In genomic region chr11:103031834-103032233, GRCh38 we compare ENCODE assay signal across 23 cellular contexts.
DNase-seq lines count a peak whose midpoint lies in the region; ATAC-seq and TF ChIP-seq lines count a peak whose summit lies in the region.
"Had no signal": no experiment of that assay in that cellular context is flagged by ENCODE, and none has a peak within 500 bp of the region (broad histone marks: within the 10 kb centered on the region; RNA-seq: fewer than 3 reads in every experiment).

No MANE protein-coding gene starts in this region.

- no peak for ATAC-seq in activated naive CD8-positive, alpha-beta T cell treated with anti-CD3 and anti-CD28 coated beads, Interleukin-2, amount 50 U/mL, for 24 hours
- no peak for ATAC-seq in GM18511 (IDR thresholded peaks at IDR 0.05; ENCODE audit: unreplicated experiment)
- ATAC-seq: CD8-positive, alpha-beta T cell; effector memory CD8-positive, alpha-beta T cell had no signal

- no peak overlapping the region for H3K4me3 ChIP-seq in GM23248
- no peak overlapping the region for H3K4me3 ChIP-seq in ovary
- H3K4me3 ChIP-seq: colonic mucosa, esophagus muscularis mucosa, sigmoid colon, stomach, tibial nerve had no signal

- peaks cover 3% of the 10 kb centered on the region for H3K9me3 Mint-ChIP-seq in activated naive CD8-positive, alpha-beta T cell treated with anti-CD3 and anti-CD28 coated beads, Interleukin-2, amount 50 U/mL, for 24 hours
- peaks cover 10% of the 10 kb centered on the region for H3K9me3 Mint-ChIP-seq in activated T-helper 2 cell treated with anti-CD3 and anti-CD28 coated beads, Interferon-gamma antibody, Interleukin-2, Interleukin-4, amounts not matched to agents 10 μg/mL and 5 μg/mL and 100 μg/mL, durations not matched to agents 14 hours and 24 hours and 36 hours
- H3K9me3 Mint-ChIP-seq: CD8-positive, alpha-beta T cell; effector memory CD8-positive, alpha-beta T cell had no signal

- H3K9me3 ChIP-seq in GM23248 (ENCODE audit: low read depth), result no peaks in the 10 kb centered on the region
- H3K9me3 ChIP-seq in ovary, result no peaks in the 10 kb centered on the region
- H3K9me3 ChIP-seq: colonic mucosa, esophagus muscularis mucosa, sigmoid colon, stomach, tibial nerve had no signal

- TF ChIP-seq POLR2A in ovary (IDR thresholded peaks at IDR 0.05), result no peak

- DNase-seq in AG20443 (ENCODE audit: low spot score) (peak; percentile 18), GM23248 (peak; percentile 13), hepatic stellate cell (ENCODE audit: low spot score) (peak; percentile 27), ovary (no peak)
- no peak for DNase-seq in activated naive CD8-positive, alpha-beta T cell treated with anti-CD3 and anti-CD28 coated beads, Interleukin-2, amount 50 U/mL, for 24 hours
- DNase-seq in activated T-helper 2 cell treated with anti-CD3 and anti-CD28 coated beads, Interferon-gamma antibody, Interleukin-2, Interleukin-4, amounts not matched to agents 10 μg/mL and 5 μg/mL and 100 μg/mL, durations not matched to agents 14 hours and 24 hours and 36 hours (ENCODE audit: low spot score), result no peak
- DNase-seq: activated CD4-positive, alpha-beta T cell treated with anti-CD3 and anti-CD28 coated beads for 48 hours; CD8-positive, alpha-beta T cell; colonic mucosa; DMS 273 treated with DMSO at 0.1 percent for 48 hours; effector memory CD8-positive, alpha-beta T cell; KG1; kidney; NCI-H1694 treated with DMSO at 0.1 percent for 48 hours; NCI-H524 treated with DMSO at 0.1 percent for 48 hours; sigmoid colon; stimulated activated CD4-positive, alpha-beta T cell treated with anti-CD3 and anti-CD28 coated beads, Interleukin-15, amount 100 ng/mL, for 24 hours; stomach had no signal

- H3K27me3 ChIP-seq in GM23248 (replicated peaks; ENCODE audit: insufficient read depth) (no peaks in the 10 kb centered on the region), ovary (no peaks in the 10 kb centered on the region)
- H3K27me3 ChIP-seq: colonic mucosa, esophagus muscularis mucosa, sigmoid colon, stomach, tibial nerve had no signal

- H3K4me1 Mint-ChIP-seq in activated naive CD8-positive, alpha-beta T cell treated with anti-CD3 and anti-CD28 coated beads, Interleukin-2, amount 50 U/mL, for 24 hours, result peaks cover 40% of the 10 kb centered on the region
- peaks cover 36% of the 10 kb centered on the region for H3K4me1 Mint-ChIP-seq in activated T-helper 2 cell treated with anti-CD3 and anti-CD28 coated beads, Interferon-gamma antibody, Interleukin-2, Interleukin-4, amounts not matched to agents 10 μg/mL and 5 μg/mL and 100 μg/mL, durations not matched to agents 14 hours and 24 hours and 36 hours (ENCODE audit: low read depth)

- H3F3A ChIP-seq in GM23248 (ENCODE audit: insufficient read depth), result peaks cover 16% of the 10 kb centered on the region; the same call in 1 of the 2 replicates

- H3K27ac Mint-ChIP-seq in activated naive CD8-positive, alpha-beta T cell treated with anti-CD3 and anti-CD28 coated beads, Interleukin-2, amount 50 U/mL, for 24 hours, result peak overlapping the region; percentile 44
- no peak overlapping the region for H3K27ac Mint-ChIP-seq in activated T-helper 2 cell treated with anti-CD3 and anti-CD28 coated beads, Interferon-gamma antibody, Interleukin-2, Interleukin-4, amounts not matched to agents 10 μg/mL and 5 μg/mL and 100 μg/mL, durations not matched to agents 14 hours and 24 hours and 36 hours
- H3K27ac Mint-ChIP-seq: CD8-positive, alpha-beta T cell; effector memory CD8-positive, alpha-beta T cell; progenitor cell of endocrine pancreas had no signal

- H3K79me2 ChIP-seq in GM23248 (ENCODE audit: insufficient read depth), result no peaks in the 10 kb centered on the region

- H3K36me3 Mint-ChIP-seq in activated naive CD8-positive, alpha-beta T cell treated with anti-CD3 and anti-CD28 coated beads, Interleukin-2, amount 50 U/mL, for 24 hours (ENCODE audit: low read depth), result no peaks in the 10 kb centered on the region
- H3K36me3 Mint-ChIP-seq in activated T-helper 2 cell treated with anti-CD3 and anti-CD28 coated beads, Interferon-gamma antibody, Interleukin-2, Interleukin-4, amounts not matched to agents 10 μg/mL and 5 μg/mL and 100 μg/mL, durations not matched to agents 14 hours and 24 hours and 36 hours (ENCODE audit: low read depth), result peaks cover 7% of the 10 kb centered on the region
- H3K36me3 Mint-ChIP-seq: CD8-positive, alpha-beta T cell had no signal

- no peak overlapping the region for H3K27ac ChIP-seq in GM23248
- H3K27ac ChIP-seq in ovary, result no peak overlapping the region
- H3K27ac ChIP-seq: colonic mucosa, esophagus muscularis mucosa, RWPE1, sigmoid colon, stomach, tibial nerve had no signal

- intact Hi-C loops in ovary (cut with DNase I), result no loop called here
- intact Hi-C loops in activated T-helper 2 cell treated with anti-CD3 and anti-CD28 coated beads, Interferon-gamma antibody, Interleukin-2, Interleukin-4, amounts not matched to agents 10 μg/mL and 5 μg/mL and 100 μg/mL, durations not matched to agents 14 hours and 24 hours and 36 hours (cut with micrococcal nuclease), result loop anchor here (10.0 kb wide), 1 partner anchor 437 kb away; no protein-coding TSS in a partner anchor

- H3K36me3 ChIP-seq in GM23248 (ENCODE audit: low read depth) (no peaks in the 10 kb centered on the region), ovary (no peaks in the 10 kb centered on the region)
- H3K36me3 ChIP-seq: colonic mucosa, esophagus muscularis mucosa, sigmoid colon, stomach, tibial nerve had no signal

- H3K4me3 Mint-ChIP-seq in activated naive CD8-positive, alpha-beta T cell treated with anti-CD3 and anti-CD28 coated beads, Interleukin-2, amount 50 U/mL, for 24 hours, result no peak overlapping the region
- H3K4me3 Mint-ChIP-seq in activated T-helper 2 cell treated with anti-CD3 and anti-CD28 coated beads, Interferon-gamma antibody, Interleukin-2, Interleukin-4, amounts not matched to agents 10 μg/mL and 5 μg/mL and 100 μg/mL, durations not matched to agents 14 hours and 24 hours and 36 hours (ENCODE audit: low read depth), result no peak overlapping the region
- H3K4me3 Mint-ChIP-seq: CD8-positive, alpha-beta T cell; effector memory CD8-positive, alpha-beta T cell had no signal

- H4K20me1 ChIP-seq in GM23248 (ENCODE audit: insufficient read depth), result no peaks in the 10 kb centered on the region

- no peak for TF ChIP-seq CTCF in ovary (IDR thresholded peaks at IDR 0.05)

- no peak overlapping the region for H3K4me2 ChIP-seq in GM23248 (ENCODE audit: unreplicated experiment)

- in situ Hi-C loops in GM23248 (cut with MboI), result no loop called here

- H2AFZ ChIP-seq in GM23248, result no peak overlapping the region

- H3K9ac ChIP-seq in GM23248, result no peak overlapping the region

- H3K4me1 ChIP-seq in GM23248 (ENCODE audit: insufficient read depth) (peaks cover 15% of the 10 kb centered on the region), ovary (ENCODE audit: insufficient read depth) (no peaks in the 10 kb centered on the region)
- H3K4me1 ChIP-seq: colonic mucosa, sigmoid colon had no signal

- H3K9me2 ChIP-seq in GM23248 (ENCODE audit: insufficient read depth), result no peaks in the 10 kb centered on the region

- no peak for TF ChIP-seq EP300 in ovary (IDR thresholded peaks at IDR 0.05)

- peaks cover 5% of the 10 kb centered on the region for H3K27me3 Mint-ChIP-seq in activated naive CD8-positive, alpha-beta T cell treated with anti-CD3 and anti-CD28 coated beads, Interleukin-2, amount 50 U/mL, for 24 hours
- no peaks in the 10 kb centered on the region for H3K27me3 Mint-ChIP-seq in activated T-helper 2 cell treated with anti-CD3 and anti-CD28 coated beads, Interferon-gamma antibody, Interleukin-2, Interleukin-4, amounts not matched to agents 10 μg/mL and 5 μg/mL and 100 μg/mL, durations not matched to agents 14 hours and 24 hours and 36 hours (ENCODE audit: low read depth)
- H3K27me3 Mint-ChIP-seq: progenitor cell of endocrine pancreas had no signal

- 94 to 96% methylated on average over 2 of the region's 2 CpGs for WGBS in GM23248 (ENCODE audit: low coverage in 1 of 2, low lambda C conversion rate in 2 of 2, missing lambda C conversion rate in 2 of 2), 2 experiments
- 79 to 85% (median 84%) methylated on average over 2 of the region's 2 CpGs for WGBS in ovary, 3 donors

Comparison
In these comparisons a context has a peak if more than half of its experiments do, and no peak if none do; other contexts are left out.
1. DNase-seq: peak in AG20443 (single experiment), GM23248 (single experiment) and hepatic stellate cell (single experiment); none in activated naive CD8-positive, alpha-beta T cell treated with anti-CD3 and anti-CD28 coated beads, Interleukin-2, amount 50 U/mL, for 24 hours (single experiment), ovary (0 of 5) and activated T-helper 2 cell treated with anti-CD3 and anti-CD28 coated beads, Interferon-gamma antibody, Interleukin-2, Interleukin-4, amounts not matched to agents 10 μg/mL and 5 μg/mL and 100 μg/mL, durations not matched to agents 14 hours and 24 hours and 36 hours (single experiment).